In genomic region chr16:17017442-17017841, GRCh38 we compare ENCODE assay signal across 28 cellular contexts.
"Had no signal": no experiment of that assay in that cellular context is flagged by ENCODE, and none has a peak within 500 bp of the region (broad histone marks: within the 10 kb centered on the region; RNA-seq: fewer than 3 reads in every experiment).

No MANE protein-coding gene starts in this region.

- H3K9me3 ChIP-seq: colonic mucosa, esophagus squamous epithelium, gastrocnemius medialis had no signal

- DNase-seq: colonic mucosa; cortex of kidney; dermis blood vessel endothelial cell; dorsolateral prefrontal cortex; effector CD4-positive, alpha-beta T cell; effector CD8-positive, alpha-beta T cell; effector memory CD4-positive, alpha-beta T cell; effector memory CD8-positive, alpha-beta T cell; endodermal cell; erythroblast; esophagus squamous epithelium; foreskin fibroblast; foreskin keratinocyte; foreskin melanocyte; gastrocnemius medialis; glutamatergic neuron; head of caudate nucleus; heart left ventricle; heart right ventricle had no signal

- H3K27me3 ChIP-seq: colonic mucosa, dorsolateral prefrontal cortex, esophagus squamous epithelium, foreskin keratinocyte, gastrocnemius medialis had no signal

- H3K27ac ChIP-seq: colonic mucosa, coronary artery, dorsolateral prefrontal cortex, epithelial cell of prostate, esophagus muscularis mucosa, esophagus squamous epithelium, foreskin keratinocyte, gastrocnemius medialis, gastroesophageal sphincter, heart left ventricle, heart right ventricle had no signal

- H3K36me3 ChIP-seq: colonic mucosa, esophagus muscularis mucosa, esophagus squamous epithelium, gastrocnemius medialis, gastroesophageal sphincter, heart left ventricle, heart right ventricle had no signal

- H3K4me1 ChIP-seq: colonic mucosa, esophagus muscularis mucosa, foreskin keratinocyte, gastrocnemius medialis, gastroesophageal sphincter had no signal

- H3K4me3 Mint-ChIP-seq: dendritic cell treated with granulocyte-macrophage colony-stimulating factor and Interleukin-4, amounts not matched to agents 40 ng/mL and 50 ng/mL, for 4 days; effector memory CD8-positive, alpha-beta T cell; endodermal cell had no signal

- H3K4me3 ChIP-seq: colonic mucosa, coronary artery, dorsolateral prefrontal cortex, esophagus muscularis mucosa, esophagus squamous epithelium, gastrocnemius medialis, gastroesophageal sphincter, heart left ventricle, heart right ventricle had no signal

- ATAC-seq: effector memory CD8-positive, alpha-beta T cell; foreskin keratinocyte; gastrocnemius medialis; gastroesophageal sphincter; heart left ventricle; heart right ventricle had no signal

- H3K27ac Mint-ChIP-seq: dendritic cell treated with granulocyte-macrophage colony-stimulating factor and Interleukin-4, amounts not matched to agents 40 ng/mL and 50 ng/mL, for 4 days; effector memory CD8-positive, alpha-beta T cell; endodermal cell had no signal

- FAIRE-seq: colon, endometrium, endothelial cell of umbilical vein, frontal cortex had no signal

- H3K27me3 Mint-ChIP-seq: effector memory CD8-positive, alpha-beta T cell had no signal

- H3K9me3 Mint-ChIP-seq: dendritic cell treated with granulocyte-macrophage colony-stimulating factor and Interleukin-4, amounts not matched to agents 40 ng/mL and 50 ng/mL, for 4 days had no signal
